8 cellular contexts compared by ENCODE assay signal in the genomic region with DNA sequence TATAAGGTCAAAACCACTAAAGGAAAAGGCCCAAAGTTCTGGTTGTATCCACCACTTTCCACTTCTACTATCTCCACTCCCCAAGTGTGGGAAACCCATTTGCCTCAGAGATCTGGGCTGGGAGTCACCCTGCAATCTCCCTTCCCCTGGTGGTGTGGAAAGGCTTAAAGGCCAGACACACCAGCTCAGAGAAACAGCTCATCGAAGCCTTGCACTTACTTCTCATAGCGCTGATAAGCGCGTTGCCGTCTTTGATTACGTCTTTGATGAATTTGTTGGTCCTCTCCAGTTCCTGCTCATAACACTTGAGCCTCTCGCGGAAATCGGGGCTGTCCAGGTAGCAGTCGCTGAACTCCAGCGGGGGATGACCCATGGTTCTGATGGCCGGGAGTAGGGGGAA. TPM values are rescaled to one million over a fixed set of nuclear protein-coding genes. Genes with fewer than 3 reads are reported as not detected.
DNase-seq lines count a peak whose midpoint lies in the region; ATAC-seq and TF ChIP-seq lines count a peak whose summit lies in the region.

No MANE protein-coding gene starts in this region.

- no peak for TF ChIP-seq CTCF in spleen (IDR thresholded peaks at IDR 0.05 in 8 of 11, conservative IDR thresholded peaks at IDR 0.05 in 3 of 11)

- 29 to 49% (median 30%) methylated on average over 12 of the region's 12 CpGs for WGBS in spleen, 5 donors

- no peaks in the 10 kb centered on the region for H3K36me3 Mint-ChIP-seq in activated naive CD8-positive, alpha-beta T cell treated with anti-CD3 and anti-CD28 coated beads, Interleukin-2, amount 50 U/mL, for 24 hours (ENCODE audit: low read depth)

- DNase-seq in HT1080 (ENCODE audit: low read depth): peak; percentile 0
- no peak for DNase-seq in activated naive CD8-positive, alpha-beta T cell treated with anti-CD3 and anti-CD28 coated beads, Interleukin-2, amount 50 U/mL, for 24 hours
- no peak for DNase-seq in spleen
- DNase-seq in medulla oblongata (ENCODE audit: extremely low spot score): no peak
- DNase-seq in stimulated activated CD4-positive, alpha-beta T cell treated with anti-CD3 and anti-CD28 coated beads, Interleukin-15, amount 100 ng/mL, for 24 hours: no peak

- H3K9me3 Mint-ChIP-seq in activated naive CD8-positive, alpha-beta T cell treated with anti-CD3 and anti-CD28 coated beads, Interleukin-2, amount 50 U/mL, for 24 hours: no peaks in the 10 kb centered on the region

- no peak for ATAC-seq in activated naive CD8-positive, alpha-beta T cell treated with anti-CD3 and anti-CD28 coated beads, Interleukin-2, amount 50 U/mL, for 24 hours
- no peak for ATAC-seq in HG02884 (IDR thresholded peaks at IDR 0.05; ENCODE audit: unreplicated experiment)
- no peak for ATAC-seq in HG03280 (IDR thresholded peaks at IDR 0.05; ENCODE audit: unreplicated experiment)

- no peak overlapping the region for H3K27ac Mint-ChIP-seq in activated naive CD8-positive, alpha-beta T cell treated with anti-CD3 and anti-CD28 coated beads, Interleukin-2, amount 50 U/mL, for 24 hours

- TF ChIP-seq POLR2A in spleen (IDR thresholded peaks at IDR 0.05): no peak

- peaks cover 6% of the 10 kb centered on the region for H3K9me3 ChIP-seq in iPS-18c (ENCODE audit: control insufficient read depth, insufficient read depth, low read length)
- no peaks in the 10 kb centered on the region for H3K9me3 ChIP-seq in spleen

- peaks cover 0 to 14% (median 0%) of the 10 kb centered on the region in 6 donors for H3K4me1 ChIP-seq in spleen

- H3K27ac ChIP-seq in spleen: peak overlapping the region in 4 of 8 donors; percentile 63 to 76 (median 68)

- intact Hi-C loops in spleen (cut with DNase I; ENCODE audit: low total_unique reads): no loop called here

- H3K4me3 ChIP-seq in iPS-18c (ENCODE audit: insufficient read depth, low read depth, low read length): peak overlapping the region; percentile 64
- peak overlapping the region; percentile 32 to 74 (median 45) for H3K4me3 ChIP-seq in spleen

- peak overlapping the region; percentile 58 for H3K4me3 Mint-ChIP-seq in activated naive CD8-positive, alpha-beta T cell treated with anti-CD3 and anti-CD28 coated beads, Interleukin-2, amount 50 U/mL, for 24 hours

- peaks cover 31% of the 10 kb centered on the region for H3K27me3 Mint-ChIP-seq in activated naive CD8-positive, alpha-beta T cell treated with anti-CD3 and anti-CD28 coated beads, Interleukin-2, amount 50 U/mL, for 24 hours

- H3K4me1 Mint-ChIP-seq in activated naive CD8-positive, alpha-beta T cell treated with anti-CD3 and anti-CD28 coated beads, Interleukin-2, amount 50 U/mL, for 24 hours: peaks cover 4% of the 10 kb centered on the region

- H3K27me3 ChIP-seq in spleen (replicated peaks in 1 of 7): peaks cover 0 to 46% (median 8%) of the 10 kb centered on the region in 7 donors

- H3K36me3 ChIP-seq in spleen: no peaks in the 10 kb centered on the region

RNA-seq across cellular contexts. Expression of a gene that starts 0.6 kb away (rescaled TPM):
- total RNA-seq in HT1080 (2014; rRNA removed; shearing (Covaris generic)): 4.9 and 7.4 TPM in 2 replicates
- polyA plus RNA-seq in HT1080 (2015; cell fraction: cytosol; rRNA removed): 2.1 and 2.3 TPM in 2 replicates
- 5.5 and 5.7 TPM in 2 replicates for polyA plus RNA-seq in HT1080 (2015; cell fraction: nucleus; rRNA removed)
- total RNA-seq in spleen: 1 to 10 TPM; 2.5 to 4.6 (median 3.3) TPM
- under 1 TPM; 0.20 to 0.45 (median 0.26) TPM for polyA plus RNA-seq in spleen
